ENCODE assay signal across 8 cellular contexts in genomic region chr16:30656974-30657865, GRCh38. TPM values are rescaled to one million over a fixed set of nuclear protein-coding genes. Genes with fewer than 3 reads are reported as not detected.
DNase-seq lines count a peak whose midpoint lies in the region; ATAC-seq and TF ChIP-seq lines count a peak whose summit lies in the region.

No MANE protein-coding gene starts in this region.

- H3K36me3 ChIP-seq in BE2C, result peaks cover 12% of the 10 kb centered on the region; the same call in 1 of the 2 replicates
- no peaks in the 10 kb centered on the region for H3K36me3 ChIP-seq in kidney epithelial cell (ENCODE audit: control insufficient read depth, insufficient read depth, low read length)
- H3K36me3 ChIP-seq in testis (ENCODE audit: low read depth, missing control alignments), result no peaks in the 10 kb centered on the region

- peaks cover 15% of the 10 kb centered on the region for H3K36me3 Mint-ChIP-seq in activated naive CD8-positive, alpha-beta T cell

- H3K9me3 Mint-ChIP-seq in activated naive CD8-positive, alpha-beta T cell (ENCODE audit: low read depth), result no peaks in the 10 kb centered on the region

- peak overlapping the region; percentile 93 for H3K27ac Mint-ChIP-seq in activated naive CD8-positive, alpha-beta T cell

- intact Hi-C loops in testis (cut with DNase I; ENCODE audit: low total_unique reads), result no loop called here

- no peaks in the 10 kb centered on the region for H3K27me3 ChIP-seq in BE2C
- H3K27me3 ChIP-seq in kidney epithelial cell (ENCODE audit: control insufficient read depth, insufficient read depth, low read length), result no peaks in the 10 kb centered on the region
- H3K27me3 ChIP-seq in testis, result no peaks in the 10 kb centered on the region

- no peak for TF ChIP-seq POLR2A in testis (IDR thresholded peaks at IDR 0.05)

- ATAC-seq in GM19395 (IDR thresholded peaks at IDR 0.05; ENCODE audit: unreplicated experiment), result no peak

- H3K9me3 ChIP-seq in BE2C, result no peaks in the 10 kb centered on the region
- H3K9me3 ChIP-seq in testis, result no peaks in the 10 kb centered on the region

- H3K4me3 ChIP-seq in BE2C (ENCODE audit: low read depth, low read length), result peak overlapping the region; percentile 70
- H3K4me3 ChIP-seq in HFF-Myc (replicated peaks; ENCODE audit: low read depth, low read length), result peak overlapping the region; percentile 47
- peak overlapping the region; percentile 38 for H3K4me3 ChIP-seq in kidney epithelial cell (ENCODE audit: low read depth, low read length)
- H3K4me3 ChIP-seq in testis, result peak overlapping the region; percentile 76 to 95

- WGBS in testis, 2 donors, result 23 to 25% methylated on average over 18 to 32 of the region's 32 CpGs

- H3K4me1 ChIP-seq in BE2C (0 out of 2 replicates have a peak, but pooled peaks cover 3% of the 10 kb centered on the region), testis (peaks cover 39% of the 10 kb centered on the region)

- H3K27me3 Mint-ChIP-seq in activated naive CD8-positive, alpha-beta T cell, result no peaks in the 10 kb centered on the region

- peaks cover 39% of the 10 kb centered on the region for H3K4me1 Mint-ChIP-seq in activated naive CD8-positive, alpha-beta T cell (ENCODE audit: low read depth)

- DNase-seq in BE2C (no peak), HFF-Myc (ENCODE audit: extremely low read depth, low read depth) (no peak), kidney epithelial cell (ENCODE audit: low read depth) (no peak), testis (no peak), GM20000 (ENCODE audit: low spot score) (no peak), NCI-H1694 treated with DMSO at 0.1 percent for 48 hours (lab: John Stamatoyannopoulos, UW) (no peak)

- TF ChIP-seq CTCF in BE2C (IDR thresholded peaks at IDR 0.05; ENCODE audit: low read depth, low read length) (no peak), HFF-Myc (IDR thresholded peaks at IDR 0.05; ENCODE audit: low read depth, low read length, missing control alignments) (no peak), kidney epithelial cell (IDR thresholded peaks at IDR 0.05; ENCODE audit: insufficient read depth, low read length, poor library complexity, severe bottlenecking) (no peak), testis (IDR thresholded peaks at IDR 0.05) (no peak), GM20000 (IDR thresholded peaks at IDR 0.05; ENCODE audit: extremely low read depth, missing control alignments) (no peak)

- H3K27ac ChIP-seq in testis, result peak overlapping the region; percentile 74 to 99

- peak overlapping the region; percentile 87 for H3K4me3 Mint-ChIP-seq in activated naive CD8-positive, alpha-beta T cell

RNA-seq across cellular contexts. Expression of gene FBRS, which starts 1.0 kb away (rescaled TPM):
- 102 TPM for polyA plus RNA-seq in BE2C (2012; ENCODE audit: insufficient read depth, insufficient read length, low read depth)
- 47.2 and 51.5 TPM in 2 replicates for total RNA-seq in kidney epithelial cell
- total RNA-seq in testis, result 100 to 1,000 TPM; 140 to 165 TPM
- 302 TPM for polyA plus RNA-seq in testis (ENCODE audit: insufficient read depth, low read depth, low replicate concordance)

RNA-seq across cellular contexts. Expression of gene PRR14, which starts 6.5 kb away (rescaled TPM):
- polyA plus RNA-seq in BE2C (2012; ENCODE audit: insufficient read depth, insufficient read length, low read depth), result 58.4 TPM
- 22.6 and 24.3 TPM in 2 replicates for total RNA-seq in kidney epithelial cell
- 10 to 100 TPM; 60.0 to 66.3 TPM for total RNA-seq in testis
- 37.0 TPM for polyA plus RNA-seq in testis (ENCODE audit: insufficient read depth, low read depth, low replicate concordance)

RNA-seq across cellular contexts. Expression of gene SRCAP, which starts 41.8 kb away (rescaled TPM):
- 33.3 TPM for polyA plus RNA-seq in BE2C (2012; ENCODE audit: insufficient read depth, insufficient read length, low read depth)
- total RNA-seq in kidney epithelial cell (15.5 and 18.1 TPM in 2 replicates), testis (10 to 100 TPM; 74.3 to 80.8 TPM)
- 44.3 TPM for polyA plus RNA-seq in testis (ENCODE audit: insufficient read depth, low read depth, low replicate concordance)

RNA-seq across cellular contexts. Expression of gene ZNF689, which starts 47.0 kb away (rescaled TPM):
- polyA plus RNA-seq in BE2C (2012; ENCODE audit: insufficient read depth, insufficient read length, low read depth), result 26.6 TPM
- total RNA-seq in kidney epithelial cell, result 12.3 and 13.8 TPM in 2 replicates
- 10 to 100 TPM; 33.0 to 41.3 TPM for total RNA-seq in testis
- 82.7 TPM for polyA plus RNA-seq in testis (ENCODE audit: insufficient read depth, low read depth, low replicate concordance)
